In the genomic region with DNA sequence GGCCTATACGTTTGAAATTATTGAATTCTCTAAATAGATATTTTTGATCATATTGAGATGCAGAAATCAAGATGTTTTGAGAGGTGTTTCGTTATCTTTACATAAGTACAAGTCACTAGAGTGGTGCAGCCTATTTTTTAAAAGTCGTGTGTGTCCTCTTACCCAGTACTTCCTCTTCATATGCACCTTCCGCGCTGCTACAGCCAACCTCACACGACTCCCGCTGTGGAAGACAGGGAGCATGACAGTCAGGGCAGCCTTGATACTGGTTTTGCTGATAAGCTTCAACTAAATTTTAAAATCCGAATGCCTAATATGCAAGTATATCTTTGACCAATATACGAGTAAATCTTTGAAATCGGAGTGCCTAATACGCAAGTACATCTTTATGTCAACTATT, we compare ENCODE assay signal across 1 cellular context.
TF ChIP-seq lines count a peak whose summit lies in the region.

No MANE protein-coding gene starts in this region.

TF ChIP-seq in HepG2, 621 proteins besides CTCF, POLR2A, EP300 and RAD21 (continued from another document):
- TF ChIP-seq, protein P1, sequence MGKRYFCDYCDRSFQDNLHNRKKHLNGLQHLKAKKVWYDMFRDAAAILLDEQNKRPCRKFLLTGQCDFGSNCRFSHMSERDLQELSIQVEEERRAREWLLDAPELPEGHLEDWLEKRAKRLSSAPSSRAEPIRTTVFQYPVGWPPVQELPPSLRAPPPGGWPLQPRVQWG (CRISPR knock-in tag; IDR thresholded peaks at IDR 0.05; ENCODE audit: borderline replicate concordance, low read depth): no peak
- TF ChIP-seq CAMTA2 (CRISPR knock-in tag; IDR thresholded peaks at IDR 0.05; ENCODE audit: borderline replicate concordance) (no peak), SRSF1 (optimal IDR thresholded peaks at IDR 0.05; ENCODE audit: low read depth, low read length) (no peak), ZNF816 (CRISPR knock-in tag; IDR thresholded peaks at IDR 0.05; ENCODE audit: borderline replicate concordance) (no peak), JDP2 (CRISPR knock-in tag; IDR thresholded peaks at IDR 0.05; ENCODE audit: borderline replicate concordance) (no peak), CBX1 (IDR thresholded peaks at IDR 0.05; ENCODE audit: low read depth) (no peak), ZNF644 (CRISPR knock-in tag; IDR thresholded peaks at IDR 0.05; ENCODE audit: low read depth) (no peak), MAFF (IDR thresholded peaks at IDR 0.05; ENCODE audit: low read depth, low read length) (no peak), XRCC5 (optimal IDR thresholded peaks at IDR 0.05; ENCODE audit: low read length) (no peak), CBFB (CRISPR knock-in tag; IDR thresholded peaks at IDR 0.05) (no peak), ZFP62 (CRISPR knock-in tag; IDR thresholded peaks at IDR 0.05) (no peak), YEATS2 (CRISPR knock-in tag; IDR thresholded peaks at IDR 0.05; ENCODE audit: borderline replicate concordance) (no peak)
- TF ChIP-seq, protein P2, sequence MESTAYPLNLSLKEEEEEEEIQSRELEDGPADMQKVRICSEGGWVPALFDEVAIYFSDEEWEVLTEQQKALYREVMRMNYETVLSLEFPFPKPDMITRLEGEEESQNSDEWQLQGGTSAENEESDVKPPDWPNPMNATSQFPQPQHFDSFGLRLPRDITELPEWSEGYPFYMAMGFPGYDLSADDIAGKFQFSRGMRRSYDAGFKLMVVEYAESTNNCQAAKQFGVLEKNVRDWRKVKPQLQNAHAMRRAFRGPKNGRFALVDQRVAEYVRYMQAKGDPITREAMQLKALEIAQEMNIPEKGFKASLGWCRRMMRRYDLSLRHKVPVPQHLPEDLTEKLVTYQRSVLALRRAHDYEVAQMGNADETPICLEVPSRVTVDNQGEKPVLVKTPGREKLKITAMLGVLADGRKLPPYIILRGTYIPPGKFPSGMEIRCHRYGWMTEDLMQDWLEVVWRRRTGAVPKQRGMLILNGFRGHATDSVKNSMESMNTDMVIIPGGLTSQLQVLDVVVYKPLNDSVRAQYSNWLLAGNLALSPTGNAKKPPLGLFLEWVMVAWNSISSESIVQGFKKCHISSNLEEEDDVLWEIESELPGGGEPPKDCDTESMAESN (CRISPR knock-in tag; conservative IDR thresholded peaks at IDR 0.05): no peak
- TF ChIP-seq, protein P3, sequence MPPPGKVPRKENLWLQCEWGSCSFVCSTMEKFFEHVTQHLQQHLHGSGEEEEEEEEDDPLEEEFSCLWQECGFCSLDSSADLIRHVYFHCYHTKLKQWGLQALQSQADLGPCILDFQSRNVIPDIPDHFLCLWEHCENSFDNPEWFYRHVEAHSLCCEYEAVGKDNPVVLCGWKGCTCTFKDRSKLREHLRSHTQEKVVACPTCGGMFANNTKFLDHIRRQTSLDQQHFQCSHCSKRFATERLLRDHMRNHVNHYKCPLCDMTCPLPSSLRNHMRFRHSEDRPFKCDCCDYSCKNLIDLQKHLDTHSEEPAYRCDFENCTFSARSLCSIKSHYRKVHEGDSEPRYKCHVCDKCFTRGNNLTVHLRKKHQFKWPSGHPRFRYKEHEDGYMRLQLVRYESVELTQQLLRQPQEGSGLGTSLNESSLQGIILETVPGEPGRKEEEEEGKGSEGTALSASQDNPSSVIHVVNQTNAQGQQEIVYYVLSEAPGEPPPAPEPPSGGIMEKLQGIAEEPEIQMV (CRISPR knock-in tag; IDR thresholded peaks at IDR 0.05; ENCODE audit: low read depth): no peak
